In genomic region chr11:8826901-8827560, GRCh38 we compare ENCODE assay signal across 1 cellular context.
TF ChIP-seq lines count a peak whose summit lies in the region.

No MANE protein-coding gene starts in this region.

TF ChIP-seq in SK-N-SH, 30 proteins besides CTCF, POLR2A, EP300 and RAD21 (continued from another document):
- TF ChIP-seq PBX3 (IDR thresholded peaks at IDR 0.05), result no peak
- no peak for TF ChIP-seq REST (IDR thresholded peaks at IDR 0.05; ENCODE audit: low read depth, low read length)
- TF ChIP-seq SIN3A (IDR thresholded peaks at IDR 0.05; ENCODE audit: borderline replicate concordance, low read depth, low read length), result no peak
- no peak for TF ChIP-seq MAX (IDR thresholded peaks at IDR 0.05; ENCODE audit: low read depth)
- no peak for TF ChIP-seq MEF2A (IDR thresholded peaks at IDR 0.05; ENCODE audit: borderline replicate concordance, low read depth)
- no peak for TF ChIP-seq NRF1 (IDR thresholded peaks at IDR 0.05; ENCODE audit: low read depth, low read length)
- no peak for TF ChIP-seq FOXJ3 (CRISPR knock-in tag; IDR thresholded peaks at IDR 0.05)
- no peak for TF ChIP-seq CHD2 (IDR thresholded peaks at IDR 0.05; ENCODE audit: low read length, partially characterized antibody)
TF ChIP-seq in SK-N-SH: peak in this region for 0.
